In the genomic region with DNA sequence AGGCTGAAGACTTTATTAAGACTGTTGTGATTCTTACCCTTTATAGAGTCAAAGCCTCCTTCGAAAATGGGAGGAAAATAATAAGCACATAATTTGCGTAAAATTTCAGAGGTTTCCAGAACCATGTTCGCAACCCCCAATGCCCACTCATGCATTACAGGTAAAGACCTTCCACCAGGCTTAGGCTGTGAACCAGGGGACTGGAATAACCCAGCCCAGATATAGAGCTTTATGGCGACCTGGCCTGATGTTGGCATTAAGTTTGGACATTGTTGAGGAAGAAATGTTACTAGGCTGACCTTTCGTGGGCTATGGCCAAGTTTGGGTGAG, we compare ENCODE assay signal across 14 cellular contexts.
"Had no signal": no experiment of that assay in that cellular context is flagged by ENCODE, and none has a peak within 500 bp of the region (broad histone marks: within the 10 kb centered on the region; RNA-seq: fewer than 3 reads in every experiment).

No MANE protein-coding gene starts in this region.

- DNase-seq: activated CD4-positive, alpha-beta T cell treated with anti-CD3 and anti-CD28 coated beads, Interleukin-2, amount 50 U/mL, for 4 hours; activated CD4-positive, CD25-positive, alpha-beta regulatory T cell treated with anti-CD3 and anti-CD28 coated beads, Interleukin-2, amount 50 U/mL, for 72 hours; activated naive CD4-positive, alpha-beta T cell treated with anti-CD3 and anti-CD28 coated beads, Interleukin-2, amount 50 U/mL, for 16 hours; activated T-cell treated with anti-CD3 and anti-CD28 coated beads for 4 hours; adrenal gland; dorsolateral prefrontal cortex; left colon; naive thymus-derived CD4-positive, alpha-beta T cell; occipital lobe; T-helper 1 cell; T1000; tibial artery had no signal

- H3K36me3 ChIP-seq: adrenal gland, tibial artery had no signal

- H3K9me3 ChIP-seq: adrenal gland, tibial artery had no signal

- H3K36me3 Mint-ChIP-seq: naive thymus-derived CD4-positive, alpha-beta T cell; stimulated activated effector memory CD8-positive, alpha-beta T cell treated with anti-CD3 and anti-CD28 coated beads, Interleukin-12 subunit alpha, Interleukin-12 subunit beta, amount 100 ng/mL, for 72 hours had no signal

- H3K9me3 Mint-ChIP-seq: stimulated activated effector memory CD8-positive, alpha-beta T cell treated with anti-CD3 and anti-CD28 coated beads, Interleukin-12 subunit alpha, Interleukin-12 subunit beta, amount 100 ng/mL, for 72 hours had no signal

- H3K27me3 ChIP-seq: adrenal gland, dorsolateral prefrontal cortex, tibial artery had no signal

- H3K27ac ChIP-seq: adrenal gland, dorsolateral prefrontal cortex, tibial artery had no signal

- H3K4me1 ChIP-seq: adrenal gland had no signal

- ATAC-seq: left colon; naive thymus-derived CD4-positive, alpha-beta T cell; stimulated activated effector memory CD8-positive, alpha-beta T cell treated with anti-CD3 and anti-CD28 coated beads, Interleukin-12 subunit alpha, Interleukin-12 subunit beta, amount 100 ng/mL, for 72 hours had no signal

- H3K4me3 ChIP-seq: adrenal gland, dorsolateral prefrontal cortex, lung, tibial artery had no signal
